In genomic region chr6:131685266-131685780, GRCh38 we compare ENCODE assay signal across 12 cellular contexts. TPM values are rescaled to one million over a fixed set of nuclear protein-coding genes. Genes with fewer than 3 reads are reported as not detected.
DNase-seq lines count a peak whose midpoint lies in the region; ATAC-seq and TF ChIP-seq lines count a peak whose summit lies in the region.
"Had no signal": no experiment of that assay in that cellular context is flagged by ENCODE, and none has a peak within 500 bp of the region (broad histone marks: within the 10 kb centered on the region; RNA-seq: fewer than 3 reads in every experiment).

No MANE protein-coding gene starts in this region.

- CTCF ChIA-PET in activated CD8-positive, alpha-beta T cell treated with anti-CD3 and anti-CD28 coated beads for 36 hours (lab: Charles Lee): interaction anchor here (1.2 to 5.8 kb wide), 3 partner anchors 10 to 225 kb away, joined by 3 to 24 read pairs (median 11); partner anchors contain the start of gene MED23
- CTCF ChIA-PET in activated CD8-positive, alpha-beta T cell treated with anti-CD3 and anti-CD28 coated beads, Interleukin-2, amount 10 ng/mL, durations not matched to agents 7 days and 5 days (lab: Charles Lee): interaction anchor here (1.2 to 2.3 kb wide), 2 partner anchors 10 to 57 kb away, joined by 4 to 11 read pairs; partner anchors contain the start of gene MED23

- H3K27me3 ChIP-seq in MG63 (no peaks in the 10 kb centered on the region), GM23248 (replicated peaks; ENCODE audit: insufficient read depth) (no peaks in the 10 kb centered on the region), spleen (replicated peaks in 1 of 7) (no peaks in the 10 kb centered on the region)

- H3K4me1 ChIP-seq in GM23248 (ENCODE audit: insufficient read depth): no peaks in the 10 kb centered on the region
- H3K4me1 ChIP-seq in spleen: peaks cover 0 to 62% (median 7%) of the 10 kb centered on the region in 6 donors

- no peak overlapping the region for H3K27ac Mint-ChIP-seq in activated CD8-positive, alpha-beta T cell treated with anti-CD3 and anti-CD28 coated beads for 36 hours
- no peak overlapping the region for H3K27ac Mint-ChIP-seq in activated CD8-positive, alpha-beta T cell treated with anti-CD3 and anti-CD28 coated beads, Interleukin-2, amount 10 ng/mL, durations not matched to agents 7 days and 5 days
- H3K27ac Mint-ChIP-seq: activated naive CD8-positive, alpha-beta T cell; effector memory CD8-positive, alpha-beta T cell had no signal

- no peak overlapping the region for H3K9ac ChIP-seq in GM23248

- no peak for TF ChIP-seq CTCF in activated CD8-positive, alpha-beta T cell treated with anti-CD3 and anti-CD28 coated beads for 36 hours (IDR thresholded peaks at IDR 0.05)
- no peak for TF ChIP-seq CTCF in spleen (IDR thresholded peaks at IDR 0.05 in 8 of 11, conservative IDR thresholded peaks at IDR 0.05 in 3 of 11)

- H3K79me2 ChIP-seq in GM23248 (ENCODE audit: insufficient read depth): no peaks in the 10 kb centered on the region

- H3F3A ChIP-seq in GM23248 (ENCODE audit: insufficient read depth): no peaks in the 10 kb centered on the region

- peaks cover 13% of the 10 kb centered on the region for H3K4me1 Mint-ChIP-seq in activated CD8-positive, alpha-beta T cell treated with anti-CD3 and anti-CD28 coated beads for 36 hours (ENCODE audit: low read depth)
- peaks cover 18% of the 10 kb centered on the region for H3K4me1 Mint-ChIP-seq in activated CD8-positive, alpha-beta T cell treated with anti-CD3 and anti-CD28 coated beads, Interleukin-2, amount 10 ng/mL, durations not matched to agents 7 days and 5 days (ENCODE audit: low read depth)

- peak; percentile 75 for ATAC-seq in activated CD8-positive, alpha-beta T cell treated with anti-CD3 and anti-CD28 coated beads for 36 hours
- no peak for ATAC-seq in activated CD8-positive, alpha-beta T cell treated with anti-CD3 and anti-CD28 coated beads, Interleukin-2, amount 10 ng/mL, durations not matched to agents 7 days and 5 days
- ATAC-seq in GM21737 (IDR thresholded peaks at IDR 0.05; ENCODE audit: unreplicated experiment) (peak; percentile 59), HG03378 (IDR thresholded peaks at IDR 0.05; ENCODE audit: unreplicated experiment) (peak; percentile 78)
- ATAC-seq in stimulated activated naive CD8-positive, alpha-beta T cell treated with anti-CD3 and anti-CD28 coated beads, Interleukin-15, Interleukin-2, amounts not matched to agents 100 U/mL and 50 U/mL, for 24 hours: peak; percentile 81
- ATAC-seq: effector memory CD8-positive, alpha-beta T cell had no signal

- no peak overlapping the region for H3K27ac ChIP-seq in GM23248
- H3K27ac ChIP-seq in spleen: no peak overlapping the region

- no peak overlapping the region for H3K4me2 ChIP-seq in GM23248 (ENCODE audit: unreplicated experiment)

- H3K36me3 ChIP-seq in MG63 (no peaks in the 10 kb centered on the region), GM23248 (ENCODE audit: low read depth) (no peaks in the 10 kb centered on the region), spleen (no peaks in the 10 kb centered on the region)

- POLR2A ChIA-PET in activated CD8-positive, alpha-beta T cell treated with anti-CD3 and anti-CD28 coated beads for 36 hours (lab: Charles Lee): no interaction called here
- POLR2A ChIA-PET in activated CD8-positive, alpha-beta T cell treated with anti-CD3 and anti-CD28 coated beads, Interleukin-2, amount 10 ng/mL, durations not matched to agents 7 days and 5 days (lab: Charles Lee): no interaction called here

- no peaks in the 10 kb centered on the region for H3K9me3 Mint-ChIP-seq in activated CD8-positive, alpha-beta T cell treated with anti-CD3 and anti-CD28 coated beads for 36 hours
- no peaks in the 10 kb centered on the region for H3K9me3 Mint-ChIP-seq in activated CD8-positive, alpha-beta T cell treated with anti-CD3 and anti-CD28 coated beads, Interleukin-2, amount 10 ng/mL, durations not matched to agents 7 days and 5 days (ENCODE audit: insufficient read depth)
- H3K9me3 Mint-ChIP-seq: effector memory CD8-positive, alpha-beta T cell had no signal

- H3K9me3 ChIP-seq in MG63 (no peaks in the 10 kb centered on the region), GM23248 (ENCODE audit: low read depth) (no peaks in the 10 kb centered on the region), spleen (no peaks in the 10 kb centered on the region)

- intact Hi-C loops in activated CD8-positive, alpha-beta T cell treated with anti-CD3 and anti-CD28 coated beads for 36 hours (cut with micrococcal nuclease): loop anchor here (2.0 kb wide), 1 partner anchor 225 kb away; no protein-coding TSS in a partner anchor
- intact Hi-C loops in spleen (cut with DNase I; ENCODE audit: low total_unique reads): no loop called here

- no peaks in the 10 kb centered on the region for H3K9me2 ChIP-seq in GM23248 (ENCODE audit: insufficient read depth)

- DNase-seq in activated CD8-positive, alpha-beta T cell treated with anti-CD3 and anti-CD28 coated beads for 36 hours: peak; percentile 61
- no peak for DNase-seq in activated CD8-positive, alpha-beta T cell treated with anti-CD3 and anti-CD28 coated beads, Interleukin-2, amount 10 ng/mL, durations not matched to agents 7 days and 5 days
- DNase-seq in stimulated activated naive CD8-positive, alpha-beta T cell treated with anti-CD3 and anti-CD28 coated beads, Interleukin-15, Interleukin-2, amounts not matched to agents 100 U/mL and 50 U/mL, for 24 hours: peak; percentile 23
- no peak for DNase-seq in MG63
- no peak for DNase-seq in GM23248
- no peak for DNase-seq in spleen
- DNase-seq: effector memory CD8-positive, alpha-beta T cell; hippocampal formation; NCI-H1092 treated with DMSO at 0.1 percent for 48 hours had no signal

- 96% methylated on average over 4 of the region's 4 CpGs for WGBS in GM23248 (ENCODE audit: low coverage in 1 of 2, low lambda C conversion rate in 2 of 2, missing lambda C conversion rate in 2 of 2), 2 experiments
- 50 to 80% (median 66%) methylated on average over 4 of the region's 4 CpGs for WGBS in spleen, 5 donors

- no peak overlapping the region for H2AFZ ChIP-seq in GM23248

- TF ChIP-seq POLR2A in spleen (IDR thresholded peaks at IDR 0.05): no peak

- H4K20me1 ChIP-seq in GM23248 (ENCODE audit: insufficient read depth): no peaks in the 10 kb centered on the region

- no peak overlapping the region for H3K4me3 Mint-ChIP-seq in activated CD8-positive, alpha-beta T cell treated with anti-CD3 and anti-CD28 coated beads for 36 hours
- no peak overlapping the region for H3K4me3 Mint-ChIP-seq in activated CD8-positive, alpha-beta T cell treated with anti-CD3 and anti-CD28 coated beads, Interleukin-2, amount 10 ng/mL, durations not matched to agents 7 days and 5 days
- H3K4me3 Mint-ChIP-seq: activated naive CD8-positive, alpha-beta T cell; effector memory CD8-positive, alpha-beta T cell had no signal

- in situ Hi-C loops in GM23248 (cut with MboI): loop anchor here (25.0 kb wide), 1 partner anchor 552 kb away; no protein-coding TSS in a partner anchor

- H3K36me3 Mint-ChIP-seq in activated CD8-positive, alpha-beta T cell treated with anti-CD3 and anti-CD28 coated beads for 36 hours (ENCODE audit: low read depth): no peaks in the 10 kb centered on the region
- H3K36me3 Mint-ChIP-seq in activated CD8-positive, alpha-beta T cell treated with anti-CD3 and anti-CD28 coated beads, Interleukin-2, amount 10 ng/mL, durations not matched to agents 7 days and 5 days (ENCODE audit: low read depth): no peaks in the 10 kb centered on the region

- no peak overlapping the region for H3K4me3 ChIP-seq in MG63
- H3K4me3 ChIP-seq in GM23248: no peak overlapping the region
- no peak overlapping the region for H3K4me3 ChIP-seq in spleen

- peaks cover 3% of the 10 kb centered on the region for H3K27me3 Mint-ChIP-seq in activated CD8-positive, alpha-beta T cell treated with anti-CD3 and anti-CD28 coated beads for 36 hours
- peaks cover 22% of the 10 kb centered on the region for H3K27me3 Mint-ChIP-seq in activated CD8-positive, alpha-beta T cell treated with anti-CD3 and anti-CD28 coated beads, Interleukin-2, amount 10 ng/mL, durations not matched to agents 7 days and 5 days (ENCODE audit: low read depth)
- H3K27me3 Mint-ChIP-seq: activated naive CD8-positive, alpha-beta T cell; effector memory CD8-positive, alpha-beta T cell had no signal

RNA-seq across cellular contexts. Expression of gene OR2A4, which starts 15.9 kb away (rescaled TPM):
- not detected for total RNA-seq in activated CD8-positive, alpha-beta T cell treated with anti-CD3 and anti-CD28 coated beads for 36 hours
- not detected for total RNA-seq in activated CD8-positive, alpha-beta T cell treated with anti-CD3 and anti-CD28 coated beads, Interleukin-2, amount 10 ng/mL, durations not matched to agents 7 days and 5 days
- not detected in 2 replicates for total RNA-seq in MG63 (2014; rRNA removed; shearing (Covaris generic); ENCODE audit: low replicate concordance)
- not detected in 2 replicates for total RNA-seq in GM23248 (2014; rRNA removed; shearing (Covaris generic))
- polyA plus RNA-seq in GM23248 (2016; fragmentation: Nextera tagmentation; extraction: Ambion mirVana) (not detected in 2 replicates), spleen (under 1 TPM in 2 of 3 donors, not detected in 1; 0.16 to 0.33 TPM)
- total RNA-seq in spleen: not detected

RNA-seq across cellular contexts. Expression of gene CTAGE9, which starts 25.5 kb away (rescaled TPM):
- not detected for total RNA-seq in activated CD8-positive, alpha-beta T cell treated with anti-CD3 and anti-CD28 coated beads for 36 hours
- not detected for total RNA-seq in activated CD8-positive, alpha-beta T cell treated with anti-CD3 and anti-CD28 coated beads, Interleukin-2, amount 10 ng/mL, durations not matched to agents 7 days and 5 days
- not detected in 2 replicates for total RNA-seq in MG63 (2014; rRNA removed; shearing (Covaris generic); ENCODE audit: low replicate concordance)
- not detected in 2 replicates for total RNA-seq in GM23248 (2014; rRNA removed; shearing (Covaris generic))
- not detected in 2 replicates for polyA plus RNA-seq in GM23248 (2016; fragmentation: Nextera tagmentation; extraction: Ambion mirVana)
- total RNA-seq in spleen: not detected
- not detected for polyA plus RNA-seq in spleen

RNA-seq across cellular contexts. Expression of gene ENPP3, which starts 48.2 kb away (rescaled TPM):
- total RNA-seq in activated CD8-positive, alpha-beta T cell treated with anti-CD3 and anti-CD28 coated beads for 36 hours: under 1 TPM; 0.49 to 0.79 TPM
- under 1 TPM; 0.11 to 0.47 TPM for total RNA-seq in activated CD8-positive, alpha-beta T cell treated with anti-CD3 and anti-CD28 coated beads, Interleukin-2, amount 10 ng/mL, durations not matched to agents 7 days and 5 days
- total RNA-seq in MG63 (2014; rRNA removed; shearing (Covaris generic); ENCODE audit: low replicate concordance): not detected in 2 replicates
- not detected in 2 replicates for total RNA-seq in GM23248 (2014; rRNA removed; shearing (Covaris generic))
- polyA plus RNA-seq in GM23248 (2016; fragmentation: Nextera tagmentation; extraction: Ambion mirVana) (not detected in 2 replicates), spleen (under 1 TPM; 0.23 to 0.35 (median 0.32) TPM)
- total RNA-seq in spleen: 1 to 10 TPM in 1 of 7 donors, under 1 TPM in 6; 0.43 to 1.3 (median 0.70) TPM

RNA-seq across cellular contexts. Expression of gene MED23, which starts 57.3 kb away (rescaled TPM):
- total RNA-seq in activated CD8-positive, alpha-beta T cell treated with anti-CD3 and anti-CD28 coated beads for 36 hours: 10 to 100 TPM; 23.9 to 25.3 TPM
- 10 to 100 TPM; 26.1 to 27.8 TPM for total RNA-seq in activated CD8-positive, alpha-beta T cell treated with anti-CD3 and anti-CD28 coated beads, Interleukin-2, amount 10 ng/mL, durations not matched to agents 7 days and 5 days
- 11.3 and 19.0 TPM in 2 replicates for total RNA-seq in MG63 (2014; rRNA removed; shearing (Covaris generic); ENCODE audit: low replicate concordance)
- total RNA-seq in GM23248 (2014; rRNA removed; shearing (Covaris generic)): 35.7 and 39.3 TPM in 2 replicates
- polyA plus RNA-seq in GM23248 (2016; fragmentation: Nextera tagmentation; extraction: Ambion mirVana) (15.1 and 16.9 TPM in 2 replicates), spleen (10 to 100 TPM; 15.3 to 22.4 (median 16.7) TPM)
- 10 to 100 TPM; 33.2 to 52.6 (median 42.3) TPM for total RNA-seq in spleen

Comparison
In these comparisons a context has a peak if more than half of its experiments do, and no peak if none do; other contexts are left out.
1. DNase-seq: peak in activated CD8-positive, alpha-beta T cell treated with anti-CD3 and anti-CD28 coated beads for 36 hours (single experiment) and stimulated activated naive CD8-positive, alpha-beta T cell treated with anti-CD3 and anti-CD28 coated beads, Interleukin-15, Interleukin-2, amounts not matched to agents 100 U/mL and 50 U/mL, for 24 hours (single experiment); none in activated CD8-positive, alpha-beta T cell treated with anti-CD3 and anti-CD28 coated beads, Interleukin-2, amount 10 ng/mL, durations not matched to agents 7 days and 5 days (single experiment), MG63 (single experiment), GM23248 (single experiment) and spleen (single experiment).